Comparison of ENCODE assay signal across 10 cellular contexts in genomic region chr2:108909917-108910515, GRCh38.
"Had no signal": no experiment of that assay in that cellular context is flagged by ENCODE, and none has a peak within 500 bp of the region (broad histone marks: within the 10 kb centered on the region; RNA-seq: fewer than 3 reads in every experiment).

No MANE protein-coding gene starts in this region.

- H3K9me3 ChIP-seq: prostate gland, right lobe of liver, transverse colon had no signal

- H3K4me1 ChIP-seq: prostate gland had no signal

- DNase-seq: activated CD4-positive, alpha-beta T cell treated with anti-CD3 and anti-CD28 coated beads, Interleukin-2, amount 50 U/mL, for 4 hours; amygdala; effector memory CD8-positive, alpha-beta T cell; hypothalamus; nucleus accumbens; stimulated activated CD4-positive, alpha-beta T cell treated with anti-CD3 and anti-CD28 coated beads, Interleukin-2, amount 100 ng/mL, for 24 hours; stimulated activated naive B cell treated with anti-CD40 and anti-IgM and Interleukin-4, amounts not matched to agents 10 μg/mL and 1 μg/mL and 100 μg/mL, for 72 hours; transverse colon had no signal

- H3K27ac ChIP-seq: prostate gland, right lobe of liver, transverse colon had no signal

- H3K4me3 ChIP-seq: prostate gland, right lobe of liver, transverse colon had no signal

- H3K27me3 ChIP-seq: right lobe of liver, transverse colon had no signal

- H3K36me3 ChIP-seq: prostate gland, right lobe of liver, transverse colon had no signal
